In genomic region chr1:220123889-220124288, GRCh38 we compare ENCODE assay signal across 10 cellular contexts. TPM values are rescaled to one million over a fixed set of nuclear protein-coding genes. Genes with fewer than 3 reads are reported as not detected.
DNase-seq lines count a peak whose midpoint lies in the region; ATAC-seq and TF ChIP-seq lines count a peak whose summit lies in the region.
"Had no signal": no experiment of that assay in that cellular context is flagged by ENCODE, and none has a peak within 500 bp of the region (broad histone marks: within the 10 kb centered on the region; RNA-seq: fewer than 3 reads in every experiment).

No MANE protein-coding gene starts in this region.

- ATAC-seq in HG03175 (IDR thresholded peaks at IDR 0.05; ENCODE audit: unreplicated experiment), result no peak
- no peak for ATAC-seq in HG03432 (IDR thresholded peaks at IDR 0.05; ENCODE audit: unreplicated experiment)

- peak; percentile 45 for TF ChIP-seq CTCF in AG04450 (IDR thresholded peaks at IDR 0.05; ENCODE audit: low read depth, low read length)
- peak; percentile 44 for TF ChIP-seq CTCF in GM12864 (IDR thresholded peaks at IDR 0.05; ENCODE audit: low read depth, low read length, missing control alignments)
- peak; percentile 72 for TF ChIP-seq CTCF in OCI-LY7 (conservative IDR thresholded peaks at IDR 0.05; ENCODE audit: low read length)
- peak; percentile 43 for TF ChIP-seq CTCF in fibroblast of mammary gland (conservative IDR thresholded peaks at IDR 0.05; ENCODE audit: control insufficient read depth, insufficient read depth, low read depth, low read length)

- POLR2A ChIA-PET in AG04450 (lab: Yijun Ruan, JAX), result no interaction called here
- POLR2A ChIA-PET in OCI-LY7 (lab: Charles Lee), result interaction anchor here (0.6 to 1.4 kb wide), 4 partner anchors 8 to 605 kb away, joined by 3 to 6 read pairs (median 4); no protein-coding TSS in a partner anchor

- H3K9me3 ChIP-seq in AG04450 (ENCODE audit: control insufficient read depth, insufficient read depth, low read length), result no peaks in the 10 kb centered on the region
- no peaks in the 10 kb centered on the region for H3K9me3 ChIP-seq in OCI-LY7 (ENCODE audit: low read length)
- H3K9me3 ChIP-seq: right atrium auricular region had no signal

- no peaks in the 10 kb centered on the region for H3K9me2 ChIP-seq in OCI-LY7 (ENCODE audit: insufficient read depth, low read length)

- H3K27me3 ChIP-seq in AG04450 (ENCODE audit: control insufficient read depth, insufficient read depth, low read length), result no peaks in the 10 kb centered on the region
- H3K27me3 ChIP-seq: right atrium auricular region had no signal

- no peak overlapping the region for H3K27ac ChIP-seq in AG04450 (ENCODE audit: low read depth, low read length)
- H3K27ac ChIP-seq in OCI-LY7 (ENCODE audit: low read depth, low read length, poor library complexity, severe bottlenecking), result no peak overlapping the region
- H3K27ac ChIP-seq: epithelial cell of prostate, right atrium auricular region had no signal

- no peaks in the 10 kb centered on the region for H3K4me1 ChIP-seq in OCI-LY7 (ENCODE audit: insufficient read depth, low read length, poor library complexity, severe bottlenecking)

- H3K79me2 ChIP-seq in OCI-LY7 (ENCODE audit: insufficient read depth, low read depth, low read length), result 0 out of 2 replicates have a peak, but pooled peaks cover 4% of the 10 kb centered on the region

- no peak overlapping the region for H3K4me2 ChIP-seq in OCI-LY7 (ENCODE audit: low read length)

- H4K20me1 ChIP-seq in OCI-LY7 (ENCODE audit: insufficient read depth, low read length), result no peaks in the 10 kb centered on the region

- no peak overlapping the region for H2AFZ ChIP-seq in OCI-LY7 (ENCODE audit: low read length)

- BruUV-seq in OCI-LY7 (replicated peaks; lab: Mats Ljungman, UMichigan), result no TSS peak

- CTCF ChIA-PET in AG04450 (lab: Charles Lee) (interaction anchor here (0.6 to 2.3 kb wide), 6 partner anchors 8 to 133 kb away, joined by 3 to 9 read pairs (median 6); no protein-coding TSS in a partner anchor), OCI-LY7 (lab: Charles Lee; ENCODE audit: unreplicated experiment) (no interaction called here)

- H3K4me3 ChIP-seq in AG04450 (ENCODE audit: low read depth, low read length), result no peak overlapping the region
- no peak overlapping the region for H3K4me3 ChIP-seq in GM12864 (ENCODE audit: low read depth, low read length)
- no peak overlapping the region for H3K4me3 ChIP-seq in OCI-LY7 (ENCODE audit: low read depth, low read length, poor library complexity, severe bottlenecking)
- H3K4me3 ChIP-seq in fibroblast of mammary gland (ENCODE audit: control insufficient read depth, low read depth, low read length), result no peak overlapping the region
- H3K4me3 ChIP-seq: right atrium auricular region had no signal

- intact Hi-C loops in OCI-LY7 (cut with micrococcal nuclease; ENCODE audit: unreplicated experiment), result no loop called here

- H3K36me3 ChIP-seq in OCI-LY7 (ENCODE audit: insufficient read depth, low read length), result peaks cover 50% of the 10 kb centered on the region

- DNase-seq in AG04450 (ENCODE audit: low read depth, low spot score) (no peak), GM12864 (ENCODE audit: low read depth) (no peak), OCI-LY7 (ENCODE audit: low spot score) (peak; percentile 22), fibroblast of mammary gland (ENCODE audit: low read depth) (peak; percentile 10), NCI-H524 treated with DMSO at 0.1 percent for 48 hours (lab: John Stamatoyannopoulos, UW) (no peak), occipital lobe (lab: John Stamatoyannopoulos, UW) (no peak)

RNA-seq across cellular contexts. Expression of gene IARS2, which starts 30.0 kb away (rescaled TPM):
- 33.8 and 34.6 TPM in 2 replicates for polyA plus RNA-seq in AG04450 (2011; rRNA removed)
- 18.6 and 23.2 TPM in 2 replicates for polyA minus RNA-seq in AG04450 (2011; rRNA and poly(A)+ RNA removed)
- 57.2 and 62.6 TPM in 2 replicates for total RNA-seq in OCI-LY7 (2014; rRNA removed; shearing (Covaris generic))
- total RNA-seq in OCI-LY7 (2022) (90.2 and 91.3 TPM in 2 replicates), occipital lobe (71.4 TPM)

RNA-seq across cellular contexts. Expression of gene BPNT1, which starts 34.3 kb away (rescaled TPM):
- polyA plus RNA-seq in AG04450 (2011; rRNA removed), result 46.6 and 54.1 TPM in 2 replicates
- polyA minus RNA-seq in AG04450 (2011; rRNA and poly(A)+ RNA removed), result 39.0 and 39.4 TPM in 2 replicates
- 43.0 and 48.7 TPM in 2 replicates for total RNA-seq in OCI-LY7 (2014; rRNA removed; shearing (Covaris generic))
- total RNA-seq in OCI-LY7 (2022), result 73.3 and 98.5 TPM in 2 replicates
- total RNA-seq in occipital lobe, result 23.2 TPM

Comparison
In these comparisons a context has a peak if more than half of its experiments do, and no peak if none do; other contexts are left out.
1. DNase-seq: peak in OCI-LY7 (single experiment) and fibroblast of mammary gland (single experiment); none in AG04450 (single experiment), GM12864 (single experiment), NCI-H524 treated with DMSO at 0.1 percent for 48 hours (single experiment) and occipital lobe (single experiment).
2. Peak in every context shown above with its lines, with median percentiles within 50 percentile points of each other: CTCF ChIP-seq.